Comparison of ENCODE assay signal across 22 cellular contexts in genomic region chr5:132392411-132392810, GRCh38.
"Had no signal": no experiment of that assay in that cellular context is flagged by ENCODE, and none has a peak within 500 bp of the region (broad histone marks: within the 10 kb centered on the region; RNA-seq: fewer than 3 reads in every experiment).

No MANE protein-coding gene starts in this region.

- H3K4me3 Mint-ChIP-seq: activated CD4-positive, alpha-beta memory T cell treated with anti-CD3 and anti-CD28 coated beads for 36 hours; activated CD4-positive, alpha-beta T cell treated with anti-CD3 and anti-CD28 coated beads, Interleukin-2, amount 10 ng/mL, durations not matched to agents 7 days and 5 days; activated naive CD8-positive, alpha-beta T cell treated with anti-CD3 and anti-CD28 coated beads, Interleukin-2, amount 50 U/mL, for 24 hours; activated T-cell treated with anti-CD3 and anti-CD28 coated beads, Interleukin-2, amount 50 U/mL, for 4 hours; central memory CD8-positive, alpha-beta T cell; IgD-negative memory B cell had no signal

- H3K4me3 ChIP-seq: ascending aorta, body of pancreas had no signal

- DNase-seq: activated CD4-positive, alpha-beta memory T cell treated with anti-CD3 and anti-CD28 coated beads for 36 hours; activated CD4-positive, alpha-beta T cell treated with anti-CD3 and anti-CD28 coated beads, Interleukin-2, amount 10 ng/mL, durations not matched to agents 7 days and 5 days; activated CD4-positive, CD25-positive, alpha-beta regulatory T cell; activated CD8-positive, alpha-beta memory T cell treated with anti-CD3 and anti-CD28 coated beads for 24 hours; activated gamma-delta T cell treated with Interleukin-2 at 50 U/mL for 16 hours; activated naive CD8-positive, alpha-beta T cell treated with anti-CD3 and anti-CD28 coated beads, Interleukin-2, amount 50 U/mL, for 24 hours; activated T-cell treated with anti-CD3 and anti-CD28 coated beads, Interleukin-2, amount 50 U/mL, for 4 hours; amniotic stem cell; body of pancreas; KG1; NCI-H1092; NCI-H1930; NCI-H2171; NCI-H2227 treated with DMSO at 0.1 percent for 48 hours; NCI-H526; NCI-H82; SIG-M5; T-helper 2 cell had no signal

- H3K27me3 Mint-ChIP-seq: activated CD4-positive, alpha-beta memory T cell treated with anti-CD3 and anti-CD28 coated beads for 36 hours; activated CD4-positive, alpha-beta T cell treated with anti-CD3 and anti-CD28 coated beads, Interleukin-2, amount 10 ng/mL, durations not matched to agents 7 days and 5 days; activated naive CD8-positive, alpha-beta T cell treated with anti-CD3 and anti-CD28 coated beads, Interleukin-2, amount 50 U/mL, for 24 hours; central memory CD8-positive, alpha-beta T cell; IgD-negative memory B cell had no signal

- ATAC-seq: body of pancreas had no signal

- H3K9me3 ChIP-seq: ascending aorta, body of pancreas had no signal

- H3K27ac Mint-ChIP-seq: activated naive CD8-positive, alpha-beta T cell treated with anti-CD3 and anti-CD28 coated beads, Interleukin-2, amount 50 U/mL, for 24 hours had no signal

- H3K27me3 ChIP-seq: ascending aorta, body of pancreas had no signal

- H3K27ac ChIP-seq: ascending aorta, body of pancreas, VCaP had no signal

- H3K36me3 Mint-ChIP-seq: activated CD4-positive, alpha-beta memory T cell treated with anti-CD3 and anti-CD28 coated beads for 36 hours had no signal

- H3K9me3 Mint-ChIP-seq: activated CD4-positive, alpha-beta memory T cell treated with anti-CD3 and anti-CD28 coated beads for 36 hours; activated CD4-positive, alpha-beta T cell treated with anti-CD3 and anti-CD28 coated beads, Interleukin-2, amount 10 ng/mL, durations not matched to agents 7 days and 5 days; activated naive CD8-positive, alpha-beta T cell treated with anti-CD3 and anti-CD28 coated beads, Interleukin-2, amount 50 U/mL, for 24 hours; activated T-cell treated with anti-CD3 and anti-CD28 coated beads, Interleukin-2, amount 50 U/mL, for 4 hours; central memory CD8-positive, alpha-beta T cell; IgD-negative memory B cell had no signal
